In genomic region chr20:17534077-17534476, GRCh38 we compare ENCODE assay signal across 18 cellular contexts. TPM values are rescaled to one million over a fixed set of nuclear protein-coding genes. Genes with fewer than 3 reads are reported as not detected.
"Had no signal": no experiment of that assay in that cellular context is flagged by ENCODE, and none has a peak within 500 bp of the region (broad histone marks: within the 10 kb centered on the region; RNA-seq: fewer than 3 reads in every experiment).

No MANE protein-coding gene starts in this region.

- H3K36me3 Mint-ChIP-seq: activated naive CD4-positive, alpha-beta T cell treated with anti-CD3 and anti-CD28 coated beads, Interleukin-2, amount 10 ng/mL, durations not matched to agents 7 days and 5 days had no signal

- H3K27ac ChIP-seq: coronary artery, heart right ventricle, left lung, spleen, thoracic aorta, upper lobe of left lung, VCaP had no signal

- H3K27me3 ChIP-seq: upper lobe of left lung had no signal

- H3K4me3 ChIP-seq: coronary artery, heart right ventricle, left lung, lung, spleen, thoracic aorta, upper lobe of left lung had no signal

- H3K27ac Mint-ChIP-seq: activated naive CD4-positive, alpha-beta T cell treated with anti-CD3 and anti-CD28 coated beads, Interleukin-2, amount 10 ng/mL, durations not matched to agents 7 days and 5 days; activated naive CD8-positive, alpha-beta T cell treated with anti-CD3 and anti-CD28 coated beads, Interleukin-2, amount 50 U/mL, for 24 hours; endodermal cell; naive thymus-derived CD4-positive, alpha-beta T cell had no signal

- DNase-seq: activated CD4-positive, alpha-beta T cell treated with anti-CD3 and anti-CD28 coated beads for 1 hour; activated effector memory CD4-positive, alpha-beta T cell treated with anti-CD3 and anti-CD28 coated beads, Interleukin-2, amount 50 U/mL, for 16 hours; activated naive CD8-positive, alpha-beta T cell treated with anti-CD3 and anti-CD28 coated beads, Interleukin-2, amount 50 U/mL, for 24 hours; activated T-cell treated with anti-CD3 and anti-CD28 coated beads for 4 hours; cerebellar nuclear complex; heart right ventricle; left lung; naive thymus-derived CD4-positive, alpha-beta T cell; spleen; stimulated activated CD4-positive, alpha-beta T cell treated with anti-CD3 and anti-CD28 coated beads, Interleukin-4, amount 100 ng/mL, for 1 hour; stimulated activated naive CD4-positive, alpha-beta T cell had no signal

- H3K4me3 Mint-ChIP-seq: activated naive CD4-positive, alpha-beta T cell treated with anti-CD3 and anti-CD28 coated beads, Interleukin-2, amount 10 ng/mL, durations not matched to agents 7 days and 5 days; activated naive CD8-positive, alpha-beta T cell treated with anti-CD3 and anti-CD28 coated beads, Interleukin-2, amount 50 U/mL, for 24 hours; endodermal cell had no signal

- H3K36me3 ChIP-seq: heart right ventricle, left lung, spleen, thoracic aorta, upper lobe of left lung had no signal

- ATAC-seq: activated naive CD8-positive, alpha-beta T cell treated with anti-CD3 and anti-CD28 coated beads, Interleukin-2, amount 50 U/mL, for 24 hours; heart right ventricle; left lung; naive thymus-derived CD4-positive, alpha-beta T cell had no signal

- H3K9me3 Mint-ChIP-seq: activated naive CD4-positive, alpha-beta T cell treated with anti-CD3 and anti-CD28 coated beads, Interleukin-2, amount 10 ng/mL, durations not matched to agents 7 days and 5 days; activated naive CD8-positive, alpha-beta T cell treated with anti-CD3 and anti-CD28 coated beads, Interleukin-2, amount 50 U/mL, for 24 hours; endodermal cell; naive thymus-derived CD4-positive, alpha-beta T cell had no signal

- H3K9me3 ChIP-seq: heart right ventricle, left lung, spleen, thoracic aorta, upper lobe of left lung had no signal

RNA-seq across cellular contexts. Expression of gene BFSP1, which starts 2.9 kb away (rescaled TPM):
- polyA plus RNA-seq: naive thymus-derived CD4-positive, alpha-beta T cell had no signal
